Comparison of ENCODE assay signal across 8 cellular contexts in genomic region chr6:31042801-31043200, GRCh38. TPM values are rescaled to one million over a fixed set of nuclear protein-coding genes. Genes with fewer than 3 reads are reported as not detected.
A peak's percentile ranks its signal among the peaks of the same experiment; 100 is the strongest.
DNase-seq lines count a peak whose midpoint lies in the region; ATAC-seq and TF ChIP-seq lines count a peak whose summit lies in the region.

No MANE protein-coding gene starts in this region.

- H3K36me3 ChIP-seq in BE2C (no peaks in the 10 kb centered on the region), H7 (replicated peaks; ENCODE audit: control insufficient read depth, insufficient read depth, low read length) (no peaks in the 10 kb centered on the region), right lobe of liver (no peaks in the 10 kb centered on the region), upper lobe of left lung (no peaks in the 10 kb centered on the region), suprapubic skin (no peaks in the 10 kb centered on the region)

- TF ChIP-seq CTCF in BE2C (IDR thresholded peaks at IDR 0.05; ENCODE audit: low read depth, low read length) (peak; percentile 58), cardiac fibroblast (IDR thresholded peaks at IDR 0.05; ENCODE audit: low read depth, low read length) (peak; percentile 72), right lobe of liver (IDR thresholded peaks at IDR 0.05) (peak; percentile 40 to 52 (median 50)), upper lobe of left lung (IDR thresholded peaks at IDR 0.05) (peak in 4 of 6 experiments; percentile 31 to 61 (median 36)), suprapubic skin (IDR thresholded peaks at IDR 0.05) (peak in 1 of 2 donors; percentile 12), mesothelial cell of epicardium (IDR thresholded peaks at IDR 0.05; ENCODE audit: unreplicated experiment) (no peak)

- TF ChIP-seq EP300 in upper lobe of left lung (IDR thresholded peaks at IDR 0.05) (no peak), suprapubic skin (IDR thresholded peaks at IDR 0.05) (no peak)

- H3K27me3 ChIP-seq in BE2C (peaks cover 27% of the 10 kb centered on the region), H7 (ENCODE audit: control insufficient read depth, insufficient read depth, low read length) (no peaks in the 10 kb centered on the region), right lobe of liver (no peaks in the 10 kb centered on the region), upper lobe of left lung (no peaks in the 10 kb centered on the region), suprapubic skin (peaks cover 8% of the 10 kb centered on the region)

- no peak overlapping the region for H3K4me3 Mint-ChIP-seq in mesothelial cell of epicardium

- peaks cover 18% of the 10 kb centered on the region for H3K4me1 Mint-ChIP-seq in mesothelial cell of epicardium

- H3K27me3 Mint-ChIP-seq in mesothelial cell of epicardium (ENCODE audit: low read depth): peaks cover 8% of the 10 kb centered on the region

- peak; percentile 66 to 81 (median 74) for ATAC-seq in right lobe of liver
- peak in 1 of 2 donors; percentile 56 for ATAC-seq in upper lobe of left lung (ENCODE audit: low FRiP score in 2 of 2)

- H3K4me1 ChIP-seq in BE2C: no peaks in the 10 kb centered on the region
- no peaks in the 10 kb centered on the region for H3K4me1 ChIP-seq in right lobe of liver
- H3K4me1 ChIP-seq in upper lobe of left lung: peaks cover 0 to 7% (median 0%) of the 10 kb centered on the region in 4 donors
- H3K4me1 ChIP-seq in suprapubic skin: peaks cover 3% of the 10 kb centered on the region

- no peak overlapping the region for H3K27ac Mint-ChIP-seq in mesothelial cell of epicardium

- H3K9me3 ChIP-seq in BE2C (no peaks in the 10 kb centered on the region; the same call in 1 of the 2 replicates), right lobe of liver (no peaks in the 10 kb centered on the region), upper lobe of left lung (no peaks in the 10 kb centered on the region), suprapubic skin (no peaks in the 10 kb centered on the region)

- TF ChIP-seq POLR2A in right lobe of liver (IDR thresholded peaks at IDR 0.05) (no peak), upper lobe of left lung (IDR thresholded peaks at IDR 0.05) (no peak), suprapubic skin (IDR thresholded peaks at IDR 0.05) (no peak)

- no peak overlapping the region for H3K4me3 ChIP-seq in BE2C (ENCODE audit: low read depth, low read length)
- no peak overlapping the region for H3K4me3 ChIP-seq in H7 (ENCODE audit: insufficient read depth, low read depth, low read length)
- no peak overlapping the region for H3K4me3 ChIP-seq in cardiac fibroblast (replicated peaks in 1 of 2; ENCODE audit: low read depth in 2 of 2, low read length in 2 of 2)
- H3K4me3 ChIP-seq in right lobe of liver: no peak overlapping the region
- peak overlapping the region in 1 of 4 donors; percentile 4 for H3K4me3 ChIP-seq in upper lobe of left lung
- H3K4me3 ChIP-seq in suprapubic skin: no peak overlapping the region

- H3K27ac ChIP-seq in right lobe of liver: no peak overlapping the region
- no peak overlapping the region for H3K27ac ChIP-seq in upper lobe of left lung
- H3K27ac ChIP-seq in suprapubic skin: no peak overlapping the region

- H3K9me3 Mint-ChIP-seq in mesothelial cell of epicardium: no peaks in the 10 kb centered on the region

- no peaks in the 10 kb centered on the region for H3K36me3 Mint-ChIP-seq in mesothelial cell of epicardium

- DNase-seq in BE2C: peak; percentile 28
- peak; percentile 81 for DNase-seq in H7
- peak; percentile 9 for DNase-seq in SHP77 treated with DMSO at 0.1 percent for 48 hours (lab: John Stamatoyannopoulos, UW)
- DNase-seq in cardiac fibroblast (ENCODE audit: low read depth in 2 of 2): peak; percentile 68 to 70
- DNase-seq in right lobe of liver: peak in 2 of 3 donors; percentile 47 to 59
- peak in 1 of 2 donors; percentile 68 for DNase-seq in upper lobe of left lung
- no peak for DNase-seq in suprapubic skin (ENCODE audit: low spot score in 2 of 2)
- DNase-seq in mesothelial cell of epicardium (ENCODE audit: low spot score in 2 of 2, unreplicated experiment in 2 of 2): no peak

- WGBS in right lobe of liver (ENCODE audit: insufficient coverage, low coverage, low lambda C conversion rate, missing lambda C conversion rate): 24% methylated on average over 4 of the region's 4 CpGs
- WGBS in upper lobe of left lung, 2 donors: 39 to 40% methylated on average over 4 of the region's 4 CpGs
- 42% methylated on average over 4 of the region's 4 CpGs for WGBS in suprapubic skin

- intact Hi-C loops in right lobe of liver (cut with DNase I): loop anchor here in 1 of 2 donors (10.0 kb wide), 1 partner anchor 108 kb away; the partner anchor contains the start of gene SFTA2

RNA-seq across cellular contexts. Expression of gene MUC22, which starts 32.5 kb away (rescaled TPM):
- polyA plus RNA-seq in BE2C (2012; ENCODE audit: insufficient read depth, insufficient read length, low read depth): not detected
- total RNA-seq in H7 (2014; rRNA removed; shearing (Covaris generic)): not detected in 2 replicates
- total RNA-seq in right lobe of liver (not detected), upper lobe of left lung (under 1 TPM in 3 of 6 donors, not detected in 3; 0.06 to 0.15 (median 0.07) TPM), suprapubic skin (under 1 TPM in 1 of 4 donors, not detected in 3; 0.18 TPM), mesothelial cell of epicardium (not detected in 3 replicates)

RNA-seq across cellular contexts. Expression of gene MUC21, which starts 59.3 kb away (rescaled TPM):
- not detected for polyA plus RNA-seq in BE2C (2012; ENCODE audit: insufficient read depth, insufficient read length, low read depth)
- not detected in 2 replicates for total RNA-seq in H7 (2014; rRNA removed; shearing (Covaris generic))
- under 1 TPM in 1 of 6 experiments, not detected in 5; 0.11 TPM for total RNA-seq in right lobe of liver
- 1 to 10 TPM; 2.1 to 5.2 (median 3.6) TPM for total RNA-seq in upper lobe of left lung
- under 1 TPM in 1 of 4 donors, not detected in 3; 0.38 TPM for total RNA-seq in suprapubic skin
- total RNA-seq in mesothelial cell of epicardium: not detected in 3 replicates

Comparison
In these comparisons a context has a peak if more than half of its experiments do, and no peak if none do; other contexts are left out.
1. DNase-seq: peak in BE2C (single experiment), H7 (single experiment), SHP77 treated with DMSO at 0.1 percent for 48 hours (single experiment), cardiac fibroblast (2 of 2) and right lobe of liver (2 of 3); none in suprapubic skin (0 of 2) and mesothelial cell of epicardium (0 of 2).